In genomic region chr9:85178486-85178885, GRCh38 we compare ENCODE assay signal across 15 cellular contexts.
A peak's percentile ranks its signal among the peaks of the same experiment; 100 is the strongest.
DNase-seq lines count a peak whose midpoint lies in the region; ATAC-seq and TF ChIP-seq lines count a peak whose summit lies in the region.
"Had no signal": no experiment of that assay in that cellular context is flagged by ENCODE, and none has a peak within 500 bp of the region (broad histone marks: within the 10 kb centered on the region; RNA-seq: fewer than 3 reads in every experiment).

No MANE protein-coding gene starts in this region.

- H3K4me3 ChIP-seq in epithelial cell of proximal tubule (ENCODE audit: low read depth, low read length) (no peak overlapping the region), esophagus muscularis mucosa (no peak overlapping the region)
- H3K4me3 ChIP-seq: PC-9, smooth muscle cell, testis had no signal

- H3K9me3 ChIP-seq in esophagus muscularis mucosa = no peaks in the 10 kb centered on the region
- H3K9me3 ChIP-seq: testis had no signal

- 42% methylated on average over 3 of the region's 3 CpGs for WGBS in esophagus muscularis mucosa

- no peaks in the 10 kb centered on the region for H3K4me1 Mint-ChIP-seq in stimulated activated naive CD8-positive, alpha-beta T cell treated with anti-CD3 and anti-CD28 coated beads, Interleukin-15, amount 100 ng/mL, for 72 hours
- H3K4me1 Mint-ChIP-seq: CD4-positive, CD25-positive, alpha-beta regulatory T cell; naive thymus-derived CD8-positive, alpha-beta T cell had no signal

- TF ChIP-seq CTCF in epithelial cell of proximal tubule (conservative IDR thresholded peaks at IDR 0.05; ENCODE audit: low read depth, low read length) (no peak), esophagus muscularis mucosa (IDR thresholded peaks at IDR 0.05) (no peak)

- no peak for TF ChIP-seq EP300 in esophagus muscularis mucosa (IDR thresholded peaks at IDR 0.05)

- no peaks in the 10 kb centered on the region for H3K36me3 ChIP-seq in esophagus muscularis mucosa

- no peaks in the 10 kb centered on the region for H3K9me3 Mint-ChIP-seq in stimulated activated naive CD8-positive, alpha-beta T cell treated with anti-CD3 and anti-CD28 coated beads, Interleukin-15, amount 100 ng/mL, for 72 hours
- H3K9me3 Mint-ChIP-seq: activated T-helper 2 cell treated with anti-CD3 and anti-CD28 coated beads, Interferon-gamma antibody, Interleukin-2, Interleukin-4, amounts not matched to agents 10 μg/mL and 5 μg/mL and 100 μg/mL, durations not matched to agents 14 hours and 24 hours and 36 hours; CD4-positive, CD25-positive, alpha-beta regulatory T cell; naive thymus-derived CD8-positive, alpha-beta T cell had no signal

- no peaks in the 10 kb centered on the region for H3K4me1 ChIP-seq in esophagus muscularis mucosa
- H3K4me1 ChIP-seq: testis had no signal

- TF ChIP-seq POLR2A in esophagus muscularis mucosa (IDR thresholded peaks at IDR 0.05; ENCODE audit: low read depth) = no peak

- intact Hi-C loops in esophagus muscularis mucosa (cut with DNase I) = no loop called here

- H3K27me3 Mint-ChIP-seq in stimulated activated naive CD8-positive, alpha-beta T cell treated with anti-CD3 and anti-CD28 coated beads, Interleukin-15, amount 100 ng/mL, for 72 hours = peaks cover 2% of the 10 kb centered on the region
- H3K27me3 Mint-ChIP-seq: CD4-positive, CD25-positive, alpha-beta regulatory T cell had no signal

- no peak overlapping the region for H3K27ac Mint-ChIP-seq in stimulated activated naive CD8-positive, alpha-beta T cell treated with anti-CD3 and anti-CD28 coated beads, Interleukin-15, amount 100 ng/mL, for 72 hours
- H3K27ac Mint-ChIP-seq: activated T-helper 2 cell treated with anti-CD3 and anti-CD28 coated beads, Interferon-gamma antibody, Interleukin-2, Interleukin-4, amounts not matched to agents 10 μg/mL and 5 μg/mL and 100 μg/mL, durations not matched to agents 14 hours and 24 hours and 36 hours; CD4-positive, CD25-positive, alpha-beta regulatory T cell; naive thymus-derived CD8-positive, alpha-beta T cell had no signal

- no peak for ATAC-seq in stimulated activated naive CD8-positive, alpha-beta T cell treated with anti-CD3 and anti-CD28 coated beads, Interleukin-15, amount 100 ng/mL, for 72 hours
- ATAC-seq: naive thymus-derived CD8-positive, alpha-beta T cell had no signal

- H3K27me3 ChIP-seq in esophagus muscularis mucosa = peaks cover 0 to 5% (median 0%) of the 10 kb centered on the region in 4 donors
- H3K27me3 ChIP-seq: testis had no signal

- no peak overlapping the region for H3K4me3 Mint-ChIP-seq in stimulated activated naive CD8-positive, alpha-beta T cell treated with anti-CD3 and anti-CD28 coated beads, Interleukin-15, amount 100 ng/mL, for 72 hours
- H3K4me3 Mint-ChIP-seq: CD4-positive, CD25-positive, alpha-beta regulatory T cell; naive thymus-derived CD8-positive, alpha-beta T cell had no signal

- no peak overlapping the region for H3K27ac ChIP-seq in esophagus muscularis mucosa (replicated peaks in 1 of 4)
- H3K27ac ChIP-seq: PC-9, testis had no signal

- peak; percentile 98 for DNase-seq in NCI-H1092 treated with DMSO at 0.1 percent for 48 hours (lab: John Stamatoyannopoulos, UW)
- peak; percentile 98 for DNase-seq in NCI-H510A treated with DMSO at 0.1 percent for 48 hours (lab: John Stamatoyannopoulos, UW)
- peak; percentile 50 for DNase-seq in epithelial cell of proximal tubule (ENCODE audit: low read depth)
- peak; percentile 31 for DNase-seq in retina
- DNase-seq in esophagus muscularis mucosa (ENCODE audit: extremely low spot score) = no peak
- no peak for DNase-seq in stimulated activated naive CD8-positive, alpha-beta T cell treated with anti-CD3 and anti-CD28 coated beads, Interleukin-15, amount 100 ng/mL, for 72 hours
- DNase-seq in DMS 273 treated with DMSO at 0.1 percent for 48 hours (lab: John Stamatoyannopoulos, UW) = no peak
- DNase-seq: activated CD4-positive, alpha-beta T cell treated with anti-CD3 and anti-CD28 coated beads, Interleukin-2, amount 50 U/mL, for 1 hour; CD4-positive, CD25-positive, alpha-beta regulatory T cell; naive thymus-derived CD8-positive, alpha-beta T cell; NCI-H146; PC-9; testis had no signal

Comparison
In these comparisons a context has a peak if more than half of its experiments do, and no peak if none do; other contexts are left out.
1. DNase-seq: peak in NCI-H1092 treated with DMSO at 0.1 percent for 48 hours (single experiment), NCI-H510A treated with DMSO at 0.1 percent for 48 hours (single experiment), epithelial cell of proximal tubule (single experiment) and retina (single experiment); none in esophagus muscularis mucosa (single experiment), stimulated activated naive CD8-positive, alpha-beta T cell treated with anti-CD3 and anti-CD28 coated beads, Interleukin-15, amount 100 ng/mL, for 72 hours (0 of 2) and DMS 273 treated with DMSO at 0.1 percent for 48 hours (single experiment).